26 cellular contexts compared by ENCODE assay signal in genomic region chr4:178523038-178523437, GRCh38.
"Had no signal": no experiment of that assay in that cellular context is flagged by ENCODE, and none has a peak within 500 bp of the region (broad histone marks: within the 10 kb centered on the region; RNA-seq: fewer than 3 reads in every experiment).

No MANE protein-coding gene starts in this region.

- FAIRE-seq: keratinocyte had no signal

- H3K27ac ChIP-seq: colonic mucosa, epithelial cell of prostate, esophagus squamous epithelium, gastroesophageal sphincter, heart left ventricle, hepatocyte, left lung, lower lobe of right lung had no signal

- H3K27me3 ChIP-seq: colonic mucosa, esophagus squamous epithelium, gastroesophageal sphincter, heart left ventricle, hepatocyte, left lung had no signal

- DNase-seq: colonic mucosa; cortex of kidney; effector CD8-positive, alpha-beta T cell; effector memory CD8-positive, alpha-beta T cell; endodermal cell; erythroblast; esophagus squamous epithelium; foreskin fibroblast; foreskin melanocyte; heart left ventricle; hypothalamus; immature natural killer cell; left cardiac atrium; left lung; left ventricle myocardium superior; lower lobe of right lung; mesenchymal stem cell; mucosa of descending colon; naive B cell had no signal

- H3K9me3 Mint-ChIP-seq: endodermal cell had no signal

- H3K4me1 ChIP-seq: colonic mucosa, esophagus squamous epithelium, gastroesophageal sphincter, heart left ventricle, left lung, lower lobe of right lung had no signal

- H3K36me3 ChIP-seq: colonic mucosa, esophagus squamous epithelium, gastroesophageal sphincter, heart left ventricle, left lung, lower lobe of right lung had no signal

- H3K27me3 Mint-ChIP-seq: dendritic cell treated with granulocyte-macrophage colony-stimulating factor and Interleukin-4, amounts not matched to agents 40 ng/mL and 50 ng/mL, for 4 days; effector memory CD8-positive, alpha-beta T cell; naive B cell had no signal

- H3K9me3 ChIP-seq: colonic mucosa, esophagus squamous epithelium, gastroesophageal sphincter, left lung, lower lobe of right lung, mucosa of descending colon had no signal

- H2AFZ ChIP-seq: hepatocyte had no signal

- H3K79me2 ChIP-seq: hepatocyte had no signal

- H3K4me2 ChIP-seq: hepatocyte had no signal

- H3K27ac Mint-ChIP-seq: dendritic cell treated with granulocyte-macrophage colony-stimulating factor and Interleukin-4, amounts not matched to agents 40 ng/mL and 50 ng/mL, for 4 days; effector memory CD8-positive, alpha-beta T cell; endodermal cell; immature natural killer cell; mesothelial cell of epicardium; naive B cell had no signal

- H3K4me3 Mint-ChIP-seq: dendritic cell treated with granulocyte-macrophage colony-stimulating factor and Interleukin-4, amounts not matched to agents 40 ng/mL and 50 ng/mL, for 4 days; effector memory CD8-positive, alpha-beta T cell; endodermal cell; immature natural killer cell; mesothelial cell of epicardium; naive B cell had no signal

- H3K36me3 Mint-ChIP-seq: immature natural killer cell, mesothelial cell of epicardium, naive B cell had no signal

- H3K4me1 Mint-ChIP-seq: endodermal cell, immature natural killer cell, naive B cell had no signal

- H3K4me3 ChIP-seq: colonic mucosa, esophagus squamous epithelium, gastroesophageal sphincter, heart left ventricle, hepatocyte, left lung, lower lobe of right lung, mucosa of descending colon had no signal

- ATAC-seq: effector memory CD8-positive, alpha-beta T cell; esophagus mucosa; gastroesophageal sphincter; heart left ventricle; left cardiac atrium; left lung; left ventricle myocardium superior; lower lobe of right lung; mucosa of descending colon had no signal
